In the genomic region with DNA sequence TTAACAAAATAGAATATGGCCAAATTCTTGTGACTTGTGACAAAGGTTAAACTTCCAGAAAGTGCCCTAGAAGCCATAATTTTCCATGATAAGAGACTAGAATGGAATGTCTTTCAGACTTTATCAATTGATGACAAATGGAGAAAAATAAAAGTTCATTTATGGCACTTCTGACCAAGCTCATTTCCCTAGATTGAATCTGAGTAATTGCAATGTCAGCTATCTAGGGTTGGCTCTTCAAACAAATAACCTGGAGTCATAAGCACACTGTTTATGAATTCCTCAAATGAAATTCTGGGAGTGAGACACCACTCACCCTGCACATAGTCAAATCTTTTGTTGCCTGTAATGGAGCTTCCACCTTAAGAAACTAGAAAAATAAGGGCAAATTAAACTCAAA, we compare ENCODE assay signal across 25 cellular contexts.
"Had no signal": no experiment of that assay in that cellular context is flagged by ENCODE, and none has a peak within 500 bp of the region (broad histone marks: within the 10 kb centered on the region; RNA-seq: fewer than 3 reads in every experiment).

No MANE protein-coding gene starts in this region.

- ATAC-seq: effector memory CD8-positive, alpha-beta T cell; esophagus mucosa; gastrocnemius medialis; heart right ventricle; left cardiac atrium; left lung; left ventricle myocardium superior; lower lobe of right lung; mucosa of descending colon had no signal

- FAIRE-seq: endometrium, keratinocyte had no signal

- H3K9me3 ChIP-seq: colonic mucosa, esophagus squamous epithelium, gastrocnemius medialis, heart right ventricle, left lung, lower lobe of right lung, mucosa of descending colon had no signal

- DNase-seq: colonic mucosa; cortex of kidney; effector CD8-positive, alpha-beta T cell; effector memory CD8-positive, alpha-beta T cell; endodermal cell; erythroblast; esophagus squamous epithelium; foreskin fibroblast; foreskin melanocyte; gastrocnemius medialis; glutamatergic neuron; head of caudate nucleus; heart right ventricle; hippocampal formation; left cardiac atrium; left lung; left ventricle myocardium superior; lower lobe of right lung; mesenchymal stem cell; mucosa of descending colon; naive B cell had no signal

- H3K27ac ChIP-seq: colonic mucosa, epithelial cell of prostate, esophagus squamous epithelium, gastrocnemius medialis, heart right ventricle, left lung, lower lobe of right lung had no signal

- H3K4me1 ChIP-seq: colonic mucosa, esophagus squamous epithelium, left lung, lower lobe of right lung had no signal

- H3K36me3 ChIP-seq: colonic mucosa, esophagus squamous epithelium, gastrocnemius medialis, heart right ventricle, left lung, lower lobe of right lung had no signal

- H3K4me3 ChIP-seq: colonic mucosa, esophagus squamous epithelium, gastrocnemius medialis, heart right ventricle, left lung, lower lobe of right lung, mucosa of descending colon had no signal

- H3K27me3 ChIP-seq: colonic mucosa, gastrocnemius medialis, heart right ventricle, left lung had no signal
